Comparison of ENCODE assay signal across 8 cellular contexts in the genomic region with DNA sequence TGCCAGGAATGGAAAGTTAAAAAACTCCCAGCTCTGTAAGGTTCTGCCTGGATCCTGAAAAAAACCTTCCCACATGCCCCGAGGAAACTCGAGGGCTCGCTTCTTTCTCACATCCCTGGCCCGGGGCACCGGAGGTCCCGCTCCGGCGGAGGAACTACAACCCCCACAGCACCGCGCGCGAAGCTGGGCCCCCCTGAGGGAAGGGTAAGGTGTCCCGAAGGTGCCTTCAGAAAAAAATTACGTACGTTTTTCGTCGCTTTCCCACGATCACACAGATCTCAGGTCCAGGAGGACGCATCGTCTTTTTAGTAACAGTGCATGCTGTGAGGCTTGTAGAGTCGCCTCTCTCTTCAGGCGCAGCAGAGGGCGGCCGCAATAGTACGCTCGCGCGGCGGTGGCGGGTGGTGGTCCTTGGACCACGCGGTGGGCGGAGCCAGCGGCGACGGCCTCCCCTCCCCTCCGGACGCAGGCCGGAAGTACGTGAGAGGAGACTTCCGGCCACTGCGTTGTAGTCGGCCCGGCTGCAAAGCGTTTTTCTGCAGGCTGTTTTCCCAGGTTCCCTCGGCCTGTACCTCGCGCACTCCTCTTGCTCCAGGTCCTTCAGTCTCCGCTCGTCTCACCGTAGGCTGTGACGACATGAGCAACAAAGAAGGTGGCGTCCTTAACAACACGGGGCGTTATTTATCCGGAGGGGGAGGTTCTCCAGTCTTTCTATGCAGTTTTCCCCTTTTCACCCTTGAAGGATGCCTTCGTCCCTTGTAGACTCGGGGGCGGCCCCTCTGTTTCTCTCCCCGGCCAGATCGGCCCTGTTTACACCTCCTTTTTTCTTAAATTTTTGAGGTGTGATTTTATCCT. TPM values are rescaled to one million over a fixed set of nuclear protein-coding genes. Genes with fewer than 3 reads are reported as not detected.
DNase-seq lines count a peak whose midpoint lies in the region; ATAC-seq and TF ChIP-seq lines count a peak whose summit lies in the region.

A gene with protein sequence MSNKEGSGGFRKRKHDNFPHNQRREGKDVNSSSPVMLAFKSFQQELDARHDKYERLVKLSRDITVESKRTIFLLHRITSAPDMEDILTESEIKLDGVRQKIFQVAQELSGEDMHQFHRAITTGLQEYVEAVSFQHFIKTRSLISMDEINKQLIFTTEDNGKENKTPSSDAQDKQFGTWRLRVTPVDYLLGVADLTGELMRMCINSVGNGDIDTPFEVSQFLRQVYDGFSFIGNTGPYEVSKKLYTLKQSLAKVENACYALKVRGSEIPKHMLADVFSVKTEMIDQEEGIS (plus strand): TSS at position 495 of the 855 bp plus-strand sequence. CDS start 142 bp downstream, at position 637.

- peak; percentile 96 for DNase-seq in GM23338 (ENCODE audit: low spot score)
- DNase-seq in LHCN-M2 (ENCODE audit: low read depth): peak; percentile 89
- DNase-seq in RWPE2 (ENCODE audit: low spot score): peak; percentile 79
- DNase-seq in activated T-helper 2 cell treated with anti-CD3 and anti-CD28 coated beads, Interferon-gamma antibody, Interleukin-2, Interleukin-4, amounts not matched to agents 10 μg/mL and 5 μg/mL and 100 μg/mL, durations not matched to agents 14 hours and 24 hours and 36 hours (ENCODE audit: low spot score): peak; percentile 89
- DNase-seq in fibroblast of mammary gland (ENCODE audit: low read depth): peak; percentile 91
- peak; percentile 84 to 97 (median 90) for DNase-seq in naive thymus-derived CD8-positive, alpha-beta T cell
- peak; percentile 78 to 96 (median 90) for DNase-seq in stimulated activated naive CD4-positive, alpha-beta T cell (lab: John Stamatoyannopoulos, UW)

- peak within 1 kb of the TSS; percentile 86 for H2AFZ ChIP-seq in GM23338

- H3F3A ChIP-seq in DOHH2 (ENCODE audit: control insufficient read depth, insufficient read depth) (no peaks in the 10 kb centered on the region), GM23338 (replicated peaks; ENCODE audit: low read depth) (peaks cover 3% of the 10 kb centered on the region; the same call in 1 of the 2 replicates)

- no peaks in the 10 kb centered on the region; the same call in 2 of the 3 replicates for H3K9me3 Mint-ChIP-seq in GM23338
- H3K9me3 Mint-ChIP-seq in activated T-helper 2 cell treated with anti-CD3 and anti-CD28 coated beads, Interferon-gamma antibody, Interleukin-2, Interleukin-4, amounts not matched to agents 10 μg/mL and 5 μg/mL and 100 μg/mL, durations not matched to agents 14 hours and 24 hours and 36 hours: no peaks in the 10 kb centered on the region
- H3K9me3 Mint-ChIP-seq in naive thymus-derived CD8-positive, alpha-beta T cell: peaks cover 0 to 3% (median 0%) of the 10 kb centered on the region in 9 donors

- H3K4me1 Mint-ChIP-seq in GM23338: peaks cover 39% of the 10 kb centered on the region
- peaks cover 30% of the 10 kb centered on the region for H3K4me1 Mint-ChIP-seq in activated T-helper 2 cell treated with anti-CD3 and anti-CD28 coated beads, Interferon-gamma antibody, Interleukin-2, Interleukin-4, amounts not matched to agents 10 μg/mL and 5 μg/mL and 100 μg/mL, durations not matched to agents 14 hours and 24 hours and 36 hours (ENCODE audit: low read depth)
- H3K4me1 Mint-ChIP-seq in naive thymus-derived CD8-positive, alpha-beta T cell: peaks cover 19 to 56% (median 41%) of the 10 kb centered on the region in 4 donors

- intact Hi-C loops in activated T-helper 2 cell treated with anti-CD3 and anti-CD28 coated beads, Interferon-gamma antibody, Interleukin-2, Interleukin-4, amounts not matched to agents 10 μg/mL and 5 μg/mL and 100 μg/mL, durations not matched to agents 14 hours and 24 hours and 36 hours (cut with micrococcal nuclease): loop anchor here (1.0 to 5.0 kb wide), 5 partner anchors 68 to 191 kb away; a partner anchor contains a TSS

- H3K9me2 ChIP-seq in DOHH2 (replicated peaks; ENCODE audit: control insufficient read depth, low read length): no peaks in the 10 kb centered on the region
- H3K9me2 ChIP-seq in GM23338 (ENCODE audit: insufficient read depth): no peaks in the 10 kb centered on the region

- H3K79me2 ChIP-seq in DOHH2 (ENCODE audit: control insufficient read depth, low read length) (peaks cover 44% of the 10 kb centered on the region), GM23338 (replicated peaks; ENCODE audit: insufficient read depth) (peaks cover 40% of the 10 kb centered on the region)

- H4K20me1 ChIP-seq in DOHH2 (ENCODE audit: control insufficient read depth, insufficient read depth, low read depth, low read length) (no peaks in the 10 kb centered on the region), GM23338 (replicated peaks; ENCODE audit: insufficient read depth) (no peaks in the 10 kb centered on the region)

- peak within 1 kb of the TSS; percentile 100 for H3K27ac Mint-ChIP-seq in GM23338
- H3K27ac Mint-ChIP-seq in activated T-helper 2 cell treated with anti-CD3 and anti-CD28 coated beads, Interferon-gamma antibody, Interleukin-2, Interleukin-4, amounts not matched to agents 10 μg/mL and 5 μg/mL and 100 μg/mL, durations not matched to agents 14 hours and 24 hours and 36 hours: peak within 1 kb of the TSS; percentile 99
- peak within 1 kb of the TSS; percentile 97 to 100 (median 100) for H3K27ac Mint-ChIP-seq in naive thymus-derived CD8-positive, alpha-beta T cell

- TF ChIP-seq CTCF in DOHH2 (IDR thresholded peaks at IDR 0.05; ENCODE audit: low read depth, low read length, poor library complexity, severe bottlenecking): no peak
- no peak for TF ChIP-seq CTCF in GM23338 (conservative IDR thresholded peaks at IDR 0.05; ENCODE audit: low read depth in 2 of 2)
- no peak for TF ChIP-seq CTCF in RWPE2 (IDR thresholded peaks at IDR 0.05; ENCODE audit: poor library complexity, severe bottlenecking)
- TF ChIP-seq CTCF in fibroblast of mammary gland (conservative IDR thresholded peaks at IDR 0.05; ENCODE audit: control insufficient read depth, insufficient read depth, low read depth, low read length): no peak

- no peaks in the 10 kb centered on the region for H3K9me3 ChIP-seq in DOHH2 (ENCODE audit: control insufficient read depth, insufficient read depth, low read length)
- no peaks in the 10 kb centered on the region for H3K9me3 ChIP-seq in RWPE2 (ENCODE audit: severe bottlenecking)

- H3K36me3 Mint-ChIP-seq in GM23338 (ENCODE audit: low read depth): peaks cover 20% of the 10 kb centered on the region; the same call in 2 of the 3 replicates
- peaks cover 28% of the 10 kb centered on the region for H3K36me3 Mint-ChIP-seq in activated T-helper 2 cell treated with anti-CD3 and anti-CD28 coated beads, Interferon-gamma antibody, Interleukin-2, Interleukin-4, amounts not matched to agents 10 μg/mL and 5 μg/mL and 100 μg/mL, durations not matched to agents 14 hours and 24 hours and 36 hours (ENCODE audit: low read depth)
- H3K36me3 Mint-ChIP-seq in naive thymus-derived CD8-positive, alpha-beta T cell: peaks cover 0 to 30% (median 5%) of the 10 kb centered on the region in 3 donors

- POLR2A ChIA-PET in naive thymus-derived CD8-positive, alpha-beta T cell (lab: Charles Lee): interaction anchor here (0.8 to 4.6 kb wide), 4 partner anchors 84 to 190 kb away, joined by 3 to 37 read pairs (median 6); a partner anchor contains a TSS

- H3K27me3 ChIP-seq in DOHH2 (ENCODE audit: control insufficient read depth, low read length) (no peaks in the 10 kb centered on the region), GM23338 (ENCODE audit: insufficient read depth) (no peaks in the 10 kb centered on the region), RWPE2 (ENCODE audit: insufficient read depth, poor library complexity, severe bottlenecking) (no peaks in the 10 kb centered on the region)

- H3K27ac ChIP-seq in DOHH2 (ENCODE audit: low read depth, low read length) (peak within 1 kb of the TSS; percentile 69), GM23338 (ENCODE audit: low read depth) (peak within 1 kb of the TSS; percentile 96), RWPE2 (ENCODE audit: poor library complexity, severe bottlenecking) (peak within 1 kb of the TSS; percentile 53)

- no peaks in the 10 kb centered on the region for H3K27me3 Mint-ChIP-seq in GM23338 (ENCODE audit: insufficient read depth, low read depth, poor library complexity)
- H3K27me3 Mint-ChIP-seq in activated T-helper 2 cell treated with anti-CD3 and anti-CD28 coated beads, Interferon-gamma antibody, Interleukin-2, Interleukin-4, amounts not matched to agents 10 μg/mL and 5 μg/mL and 100 μg/mL, durations not matched to agents 14 hours and 24 hours and 36 hours (ENCODE audit: low read depth): no peaks in the 10 kb centered on the region
- no peaks in the 10 kb centered on the region for H3K27me3 Mint-ChIP-seq in naive thymus-derived CD8-positive, alpha-beta T cell

- peak within 1 kb of the TSS; percentile 98 for H3K4me3 Mint-ChIP-seq in GM23338
- H3K4me3 Mint-ChIP-seq in activated T-helper 2 cell treated with anti-CD3 and anti-CD28 coated beads, Interferon-gamma antibody, Interleukin-2, Interleukin-4, amounts not matched to agents 10 μg/mL and 5 μg/mL and 100 μg/mL, durations not matched to agents 14 hours and 24 hours and 36 hours (ENCODE audit: low read depth): peak within 1 kb of the TSS; percentile 97
- peak within 1 kb of the TSS; percentile 94 to 99 (median 98) for H3K4me3 Mint-ChIP-seq in naive thymus-derived CD8-positive, alpha-beta T cell

- H3K4me1 ChIP-seq in DOHH2 (ENCODE audit: control insufficient read depth, low read length) (peaks cover 32% of the 10 kb centered on the region), GM23338 (ENCODE audit: insufficient read depth) (peaks cover 17% of the 10 kb centered on the region), RWPE2 (ENCODE audit: insufficient read depth, poor library complexity, severe bottlenecking) (peaks cover 5% of the 10 kb centered on the region)

- H3K36me3 ChIP-seq in DOHH2 (ENCODE audit: control insufficient read depth, low read length) (peaks cover 25% of the 10 kb centered on the region), GM23338 (ENCODE audit: insufficient read depth) (no peaks in the 10 kb centered on the region), RWPE2 (ENCODE audit: low read depth) (peaks cover 23% of the 10 kb centered on the region)

- peak within 1 kb of the TSS; percentile 83 for H3K4me2 ChIP-seq in DOHH2 (ENCODE audit: low read length)
- peak within 1 kb of the TSS; percentile 94 for H3K4me2 ChIP-seq in GM23338

- H3K4me3 ChIP-seq in DOHH2 (ENCODE audit: low read length): peak within 1 kb of the TSS; percentile 84
- H3K4me3 ChIP-seq in GM23338: peak within 1 kb of the TSS; percentile 97
- peak within 1 kb of the TSS; percentile 42 for H3K4me3 ChIP-seq in RWPE2 (ENCODE audit: severe bottlenecking)
- H3K4me3 ChIP-seq in fibroblast of mammary gland (ENCODE audit: control insufficient read depth, low read depth, low read length): peak within 1 kb of the TSS; percentile 80

- ATAC-seq in GM23338: peak; percentile 89
- peak; percentile 95 for ATAC-seq in RWPE2 (ENCODE audit: low read depth)
- ATAC-seq in naive thymus-derived CD8-positive, alpha-beta T cell: peak; percentile 86 to 88

RNA-seq across cellular contexts. Expression of the gene that starts here (rescaled TPM):
- 29.9 and 31.7 TPM in 2 replicates for total RNA-seq in GM23338 (2014; rRNA removed; shearing (Covaris generic))
- polyA plus RNA-seq in GM23338 (2016; fragmentation: Nextera tagmentation; extraction: Ambion mirVana): 26.7 and 31.5 TPM in 2 replicates
- 43.7 and 44.7 TPM in 2 replicates for total RNA-seq in LHCN-M2 (2014; rRNA removed)
- polyA plus RNA-seq in LHCN-M2 (2012): 20.9 TPM
- 43.9 and 44.4 TPM in 2 replicates for total RNA-seq in activated T-helper 2 cell treated with anti-CD3 and anti-CD28 coated beads, Interferon-gamma antibody, Interleukin-2, Interleukin-4, amounts not matched to agents 10 μg/mL and 5 μg/mL and 100 μg/mL, durations not matched to agents 14 hours and 24 hours and 36 hours
- 10 to 100 TPM; 54.0 to 56.9 TPM for total RNA-seq in naive thymus-derived CD8-positive, alpha-beta T cell
- 10 to 100 TPM; 80.9 to 99.7 (median 99.6) TPM for polyA plus RNA-seq in naive thymus-derived CD8-positive, alpha-beta T cell

Comparison
In these comparisons a context has a peak if more than half of its experiments do, and no peak if none do; other contexts are left out.
1. Peak in every context shown above with its lines: DNase-seq, ATAC-seq, H3K4me3 ChIP-seq and H3K27ac ChIP-seq.
2. H3K4me3 ChIP-seq: peak in every context shown above with its lines; median percentile 97 in GM23338; 84 in DOHH2; 80 in fibroblast of mammary gland; 42 in RWPE2.